In genomic region chr2:205696541-205697441, GRCh38 we compare ENCODE assay signal across 9 cellular contexts. TPM values are rescaled to one million over a fixed set of nuclear protein-coding genes. Genes with fewer than 3 reads are reported as not detected.
DNase-seq lines count a peak whose midpoint lies in the region; ATAC-seq, FAIRE-seq and TF ChIP-seq lines count a peak whose summit lies in the region.
"Had no signal": no experiment of that assay in that cellular context is flagged by ENCODE, and none has a peak within 500 bp of the region (broad histone marks: within the 10 kb centered on the region; RNA-seq: fewer than 3 reads in every experiment).

No MANE protein-coding gene starts in this region.

- H3K9me3 ChIP-seq in GM12878 (replicated peaks; ENCODE audit: control insufficient read depth, insufficient read depth, low read length) (no peaks in the 10 kb centered on the region), smooth muscle cell (replicated peaks; ENCODE audit: low read depth) (no peaks in the 10 kb centered on the region)
- H3K9me3 ChIP-seq: spleen had no signal

- BruUV-seq in GM12878 (replicated peaks; lab: Mats Ljungman, UMichigan) = no TSS peak

- SMC1A ChIA-PET in GM12878 (lab: Charles Lee; ENCODE audit: uncharacterized antibody, unreplicated experiment) = interaction anchor here (1.6 kb wide), 1 partner anchor 10 kb away, joined by 6 read pairs; no protein-coding TSS in a partner anchor

- CTCF ChIA-PET in GM12878 (lab: Yijun Ruan, JAX) = no interaction called here

- H3K79me2 ChIP-seq in GM12878 (ENCODE audit: control insufficient read depth, insufficient read depth, low read length) (no peaks in the 10 kb centered on the region), smooth muscle cell (ENCODE audit: low read depth) (peaks cover 26% of the 10 kb centered on the region)

- no peaks in the 10 kb centered on the region for H4K20me1 ChIP-seq in GM12878 (ENCODE audit: control insufficient read depth, insufficient read depth)
- no peaks in the 10 kb centered on the region for H4K20me1 ChIP-seq in smooth muscle cell (ENCODE audit: low read depth)

- ATAC-seq in GM12878 = no peak
- ATAC-seq in GM18907 (IDR thresholded peaks at IDR 0.05; ENCODE audit: unreplicated experiment) = no peak
- no peak for ATAC-seq in GM18873 (IDR thresholded peaks at IDR 0.05; ENCODE audit: low FRiP score, unreplicated experiment)

- no peak for TF ChIP-seq EP300 in GM12878 (IDR thresholded peaks at IDR 0.05; ENCODE audit: borderline replicate concordance in 1 of 2, control insufficient read depth in 1 of 2, low read depth in 2 of 2, low read length in 2 of 2)

- DNase-seq in HFF-Myc (ENCODE audit: extremely low read depth, low read depth) (no peak), GM12878 (ENCODE audit: low read depth, low spot score) (no peak), kidney tubule cell (ENCODE audit: low spot score) (peak; percentile 36), smooth muscle cell (lab: John Stamatoyannopoulos, UW; ENCODE audit: unreplicated experiment) (no peak)
- DNase-seq in stimulated activated CD4-positive, alpha-beta T cell treated with anti-CD3 and anti-CD28 coated beads, Interleukin-1b, Interleukin-23, amount 100 ng/mL, for 48 hours = no peak
- DNase-seq in effector CD8-positive, alpha-beta T cell (lab: John Stamatoyannopoulos, UW) = no peak
- DNase-seq: spleen had no signal

- H3K27ac ChIP-seq in GM12878 (ENCODE audit: control insufficient read depth, insufficient read depth) = no peak overlapping the region
- peak overlapping the region; percentile 97 for H3K27ac ChIP-seq in smooth muscle cell (ENCODE audit: low read depth)
- H3K27ac ChIP-seq: spleen had no signal

- H3K9ac ChIP-seq in GM12878 (ENCODE audit: control insufficient read depth, insufficient read depth, low read length) = no peak overlapping the region
- no peak overlapping the region for H3K9ac ChIP-seq in smooth muscle cell (ENCODE audit: low read depth)

- RAD21 ChIA-PET in GM12878 (lab: Charles Lee; ENCODE audit: unreplicated experiment) = no interaction called here

- FAIRE-seq in GM12878 (lab: Jason Lieb, UNC) = no peak

- H3F3A ChIP-seq in smooth muscle cell (ENCODE audit: low read depth) = peaks cover 45% of the 10 kb centered on the region

- H3K36me3 ChIP-seq in GM12878 (ENCODE audit: control insufficient read depth in 2 of 2, insufficient read depth in 2 of 2, low read length in 1 of 2) (no peaks in the 10 kb centered on the region), smooth muscle cell (ENCODE audit: low read depth) (no peaks in the 10 kb centered on the region)
- H3K36me3 ChIP-seq: spleen had no signal

- intact Hi-C loops in GM12878 (cut with micrococcal nuclease; ENCODE audit: unreplicated experiment) = no loop called here

- WGBS in GM12878 (ENCODE audit: insufficient coverage, insufficient replicate concordance, low lambda C conversion rate, missing lambda C conversion rate) = 58% methylated on average over 10 of the region's 10 CpGs
- 24% methylated on average over 10 of the region's 10 CpGs for WGBS in smooth muscle cell (ENCODE audit: low lambda C conversion rate)

- H3K4me3 ChIP-seq in HFF-Myc (replicated peaks; ENCODE audit: low read depth, low read length) (no peak overlapping the region), GM12878 (no peak overlapping the region), smooth muscle cell (no peak overlapping the region)
- H3K4me3 ChIP-seq: spleen had no signal

- TF ChIP-seq RAD21 in GM12878 (IDR thresholded peaks at IDR 0.05; ENCODE audit: insufficient read depth, low read depth, low read length) = 0 out of 2 replicates have a peak, but pooled peaks have one; percentile 7

- no peak for TF ChIP-seq POLR2A in GM12878 (IDR thresholded peaks at IDR 0.05; ENCODE audit: low read depth, low read length)

- peaks cover 24% of the 10 kb centered on the region for H3K4me1 ChIP-seq in GM12878 (ENCODE audit: control insufficient read depth, insufficient read depth, low read length)
- peaks cover 69% of the 10 kb centered on the region for H3K4me1 ChIP-seq in smooth muscle cell (ENCODE audit: low read depth)

- H2AFZ ChIP-seq in GM12878 (ENCODE audit: control insufficient read depth, low read depth, low read length) = no peak overlapping the region
- no peak overlapping the region for H2AFZ ChIP-seq in smooth muscle cell (ENCODE audit: low read depth)

- H3K27me3 ChIP-seq in GM12878 (replicated peaks in 1 of 2; ENCODE audit: control insufficient read depth in 2 of 2, insufficient read depth in 2 of 2, low read length in 1 of 2) (no peaks in the 10 kb centered on the region; a peak in 1 of 4 replicates), smooth muscle cell (ENCODE audit: low read depth) (no peaks in the 10 kb centered on the region)
- H3K27me3 ChIP-seq: spleen had no signal

- H3K4me2 ChIP-seq in GM12878 (ENCODE audit: control insufficient read depth, insufficient read depth) (no peak overlapping the region), smooth muscle cell (peak overlapping the region; percentile 78)

- TF ChIP-seq CTCF in HFF-Myc (IDR thresholded peaks at IDR 0.05; ENCODE audit: low read depth, low read length, missing control alignments) (peak; percentile 22), GM12878 (IDR thresholded peaks at IDR 0.05 in 2 of 3, conservative IDR thresholded peaks at IDR 0.05 in 1 of 3; ENCODE audit: control insufficient read depth in 2 of 3, extremely low read depth in 1 of 3, insufficient read depth in 1 of 3, low read depth in 3 of 3, low read length in 3 of 3) (peak in 1 of 3 experiments; percentile 12; a peak in 1 of 6 replicates), smooth muscle cell (IDR thresholded peaks at IDR 0.05; ENCODE audit: borderline replicate concordance, insufficient read depth, poor library complexity, severe bottlenecking) (peak; percentile 43)

- POLR2A ChIA-PET in GM12878 (lab: Charles Lee) = no interaction called here

- in situ Hi-C loops in GM12878 (cut with MboI) = no loop called here

TF ChIP-seq in GM12878, 131 proteins besides CTCF, POLR2A, EP300 and RAD21 (continues in another document):
- TF ChIP-seq SPI1 (IDR thresholded peaks at IDR 0.05; ENCODE audit: borderline replicate concordance, insufficient read depth, low read depth, low read length) (no peak), ZZZ3 (IDR thresholded peaks at IDR 0.05; ENCODE audit: control insufficient read depth, insufficient read length, low read depth) (no peak), PAX8 (IDR thresholded peaks at IDR 0.05) (no peak), NR2C1 (IDR thresholded peaks at IDR 0.05) (no peak), STAT1 (conservative IDR thresholded peaks at IDR 0.05) (no peak), WRNIP1 (IDR thresholded peaks at IDR 0.05; ENCODE audit: borderline replicate concordance, low read depth, low read length) (no peak)
- TF ChIP-seq, protein P1, sequence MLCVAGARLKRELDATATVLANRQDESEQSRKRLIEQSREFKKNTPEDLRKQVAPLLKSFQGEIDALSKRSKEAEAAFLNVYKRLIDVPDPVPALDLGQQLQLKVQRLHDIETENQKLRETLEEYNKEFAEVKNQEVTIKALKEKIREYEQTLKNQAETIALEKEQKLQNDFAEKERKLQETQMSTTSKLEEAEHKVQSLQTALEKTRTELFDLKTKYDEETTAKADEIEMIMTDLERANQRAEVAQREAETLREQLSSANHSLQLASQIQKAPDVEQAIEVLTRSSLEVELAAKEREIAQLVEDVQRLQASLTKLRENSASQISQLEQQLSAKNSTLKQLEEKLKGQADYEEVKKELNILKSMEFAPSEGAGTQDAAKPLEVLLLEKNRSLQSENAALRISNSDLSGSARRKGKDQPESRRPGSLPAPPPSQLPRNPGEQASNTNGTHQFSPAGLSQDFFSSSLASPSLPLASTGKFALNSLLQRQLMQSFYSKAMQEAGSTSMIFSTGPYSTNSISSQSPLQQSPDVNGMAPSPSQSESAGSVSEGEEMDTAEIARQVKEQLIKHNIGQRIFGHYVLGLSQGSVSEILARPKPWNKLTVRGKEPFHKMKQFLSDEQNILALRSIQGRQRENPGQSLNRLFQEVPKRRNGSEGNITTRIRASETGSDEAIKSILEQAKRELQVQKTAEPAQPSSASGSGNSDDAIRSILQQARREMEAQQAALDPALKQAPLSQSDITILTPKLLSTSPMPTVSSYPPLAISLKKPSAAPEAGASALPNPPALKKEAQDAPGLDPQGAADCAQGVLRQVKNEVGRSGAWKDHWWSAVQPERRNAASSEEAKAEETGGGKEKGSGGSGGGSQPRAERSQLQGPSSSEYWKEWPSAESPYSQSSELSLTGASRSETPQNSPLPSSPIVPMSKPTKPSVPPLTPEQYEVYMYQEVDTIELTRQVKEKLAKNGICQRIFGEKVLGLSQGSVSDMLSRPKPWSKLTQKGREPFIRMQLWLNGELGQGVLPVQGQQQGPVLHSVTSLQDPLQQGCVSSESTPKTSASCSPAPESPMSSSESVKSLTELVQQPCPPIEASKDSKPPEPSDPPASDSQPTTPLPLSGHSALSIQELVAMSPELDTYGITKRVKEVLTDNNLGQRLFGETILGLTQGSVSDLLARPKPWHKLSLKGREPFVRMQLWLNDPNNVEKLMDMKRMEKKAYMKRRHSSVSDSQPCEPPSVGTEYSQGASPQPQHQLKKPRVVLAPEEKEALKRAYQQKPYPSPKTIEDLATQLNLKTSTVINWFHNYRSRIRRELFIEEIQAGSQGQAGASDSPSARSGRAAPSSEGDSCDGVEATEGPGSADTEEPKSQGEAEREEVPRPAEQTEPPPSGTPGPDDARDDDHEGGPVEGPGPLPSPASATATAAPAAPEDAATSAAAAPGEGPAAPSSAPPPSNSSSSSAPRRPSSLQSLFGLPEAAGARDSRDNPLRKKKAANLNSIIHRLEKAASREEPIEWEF (IDR thresholded peaks at IDR 0.05; ENCODE audit: insufficient replicate concordance, low read depth, low read length) = no peak

RNA-seq across cellular contexts. Expression of gene NRP2, which starts 14.5 kb away (rescaled TPM):
- total RNA-seq in GM12878 (2013; cell fraction: nucleolus; rRNA removed) = 4.2 and 4.6 TPM in 2 replicates
- total RNA-seq in GM12878 (2014; rRNA removed) = 0.49 and 0.68 TPM in 2 replicates
- 0.32 and 0.63 TPM in 2 replicates for total RNA-seq in GM12878 (2014; rRNA removed; fragmentation: Illumina TruSeq; extraction: Trizol)
- 0.93 and 1.2 TPM in 2 replicates for total RNA-seq in GM12878 (2021)
- 0.51 TPM for polyA plus RNA-seq in GM12878 (2011; ENCODE audit: low read depth)
- polyA plus RNA-seq in GM12878 (2011; rRNA removed) = 0.16 and 0.39 TPM in 2 replicates
- 0.10 and 0.27 TPM in 2 replicates for polyA plus RNA-seq in GM12878 (2011; cell fraction: cytosol; rRNA removed)
- polyA plus RNA-seq in GM12878 (2011; cell fraction: nucleus; rRNA removed) = 0.25 and 0.37 TPM in 2 replicates
- polyA plus RNA-seq in GM12878 (2012) = 0.95 and 1.4 TPM in 2 replicates
- polyA plus RNA-seq in GM12878 (2014; fragmentation: Illumina TruSeq; extraction: Trizol) = 0.43 and 0.73 TPM in 2 replicates
- polyA plus RNA-seq in GM12878 (2014; fragmentation: Nextera tagmentation; extraction: Ambion mirVana) = under 1 TPM; 0.06 to 0.22 TPM
- polyA plus RNA-seq in GM12878 (2014; rRNA removed) = 0.22 and 0.44 TPM in 2 replicates
- under 1 TPM; 0.14 to 0.52 TPM for polyA plus RNA-seq in GM12878 (2016; fragmentation: Nextera tagmentation; extraction: Ambion mirVana)
- polyA minus RNA-seq in GM12878 (2011; rRNA and poly(A)+ RNA removed) = 0.37 and 0.57 TPM in 2 replicates
- not detected in 2 replicates for polyA minus RNA-seq in GM12878 (2011; cell fraction: cytosol; rRNA and poly(A)+ RNA removed)
- 0.12 and 0.38 TPM in 2 replicates for polyA minus RNA-seq in GM12878 (2011; cell fraction: nucleus; rRNA and poly(A)+ RNA removed)
- 70.4 and 96.1 TPM in 2 replicates for total RNA-seq in smooth muscle cell
- polyA plus RNA-seq in smooth muscle cell = 53.2 and 58.4 TPM in 2 replicates

Comparison
In these comparisons a context has a peak if more than half of its experiments do, and no peak if none do; other contexts are left out.
1. RNA of gene NRP2, which starts 14.5 kb away (total RNA-seq): 70.4 to 96.1 TPM in smooth muscle cell; 0.32 to 4.6 TPM in GM12878; every median in the first group is over 10 times any median in the second.